In the genomic region with DNA sequence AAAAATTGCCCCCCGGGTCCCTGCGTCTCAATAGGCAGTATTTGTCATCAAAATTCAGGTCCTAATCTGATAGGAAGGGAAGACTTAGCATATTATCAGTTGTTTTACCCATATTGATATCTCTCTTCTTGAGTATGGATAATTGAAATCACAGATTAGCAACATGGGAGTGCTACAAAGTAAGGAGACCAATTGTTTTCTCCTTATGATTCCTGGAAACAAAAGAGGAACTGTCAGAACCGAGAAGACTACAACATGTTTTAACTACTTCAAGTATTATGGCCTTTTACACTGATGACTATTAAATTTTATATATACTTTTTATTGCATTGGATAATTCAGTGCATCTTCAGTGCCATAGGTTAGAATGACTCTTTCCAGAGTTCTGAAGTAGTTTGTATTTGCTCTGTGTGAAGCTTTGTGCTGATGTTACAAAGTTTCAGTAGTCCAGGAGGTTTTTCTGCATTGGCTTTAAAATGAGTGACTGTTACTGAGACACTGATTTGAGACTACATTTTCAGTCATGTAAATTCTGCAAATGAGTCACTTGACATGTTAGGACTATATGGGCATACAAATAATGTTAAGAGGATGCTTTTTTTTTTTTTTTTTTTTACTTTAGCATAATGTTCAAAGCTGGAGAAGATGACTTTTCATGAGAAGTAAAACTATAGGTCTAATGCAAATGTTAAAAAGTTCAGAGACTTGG, we compare ENCODE assay signal across 1 cellular context.
TF ChIP-seq lines count a peak whose summit lies in the region.

No MANE protein-coding gene starts in this region.

TF ChIP-seq in GM12878, 131 proteins besides CTCF, POLR2A, EP300 and RAD21:
- TF ChIP-seq ZNF384 (IDR thresholded peaks at IDR 0.05; ENCODE audit: borderline replicate concordance, low read depth, low read length) (peak; percentile 44; the same call in 1 of the 2 replicates), JUNB (IDR thresholded peaks at IDR 0.05) (peak; percentile 53), SMAD1 (IDR thresholded peaks at IDR 0.05; ENCODE audit: low read depth, partially characterized antibody) (no peak), ETV6 (conservative IDR thresholded peaks at IDR 0.05 in 1 of 2, IDR thresholded peaks at IDR 0.05 in 1 of 2; ENCODE audit: borderline replicate concordance in 1 of 2, low read depth in 1 of 2) (no peak), SPI1 (IDR thresholded peaks at IDR 0.05; ENCODE audit: borderline replicate concordance, insufficient read depth, low read depth, low read length) (peak; percentile 57; the same call in 1 of the 2 replicates), EGR1 (IDR thresholded peaks at IDR 0.05; ENCODE audit: borderline replicate concordance in 1 of 2, low read depth in 2 of 2, low read length in 2 of 2) (no peak), SIX5 (IDR thresholded peaks at IDR 0.05; ENCODE audit: low read depth, low read length, severe bottlenecking) (no peak), CBX5 (IDR thresholded peaks at IDR 0.05; ENCODE audit: low read depth) (no peak), SMAD5 (IDR thresholded peaks at IDR 0.05; ENCODE audit: low read depth) (no peak), MYB (IDR thresholded peaks at IDR 0.05; ENCODE audit: borderline replicate concordance, low read depth, low read length) (no peak), IKZF2 (IDR thresholded peaks at IDR 0.05) (no peak), CREM (IDR thresholded peaks at IDR 0.05; ENCODE audit: low read depth) (no peak), BMI1 (IDR thresholded peaks at IDR 0.05; ENCODE audit: borderline replicate concordance) (no peak)
- TF ChIP-seq, protein P1, sequence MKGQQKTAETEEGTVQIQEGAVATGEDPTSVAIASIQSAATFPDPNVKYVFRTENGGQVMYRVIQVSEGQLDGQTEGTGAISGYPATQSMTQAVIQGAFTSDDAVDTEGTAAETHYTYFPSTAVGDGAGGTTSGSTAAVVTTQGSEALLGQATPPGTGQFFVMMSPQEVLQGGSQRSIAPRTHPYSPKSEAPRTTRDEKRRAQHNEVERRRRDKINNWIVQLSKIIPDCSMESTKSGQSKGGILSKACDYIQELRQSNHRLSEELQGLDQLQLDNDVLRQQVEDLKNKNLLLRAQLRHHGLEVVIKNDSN (IDR thresholded peaks at IDR 0.05; ENCODE audit: borderline replicate concordance, extremely low read length, insufficient read depth, low read depth, low read length): no peak
- TF ChIP-seq, protein P2, sequence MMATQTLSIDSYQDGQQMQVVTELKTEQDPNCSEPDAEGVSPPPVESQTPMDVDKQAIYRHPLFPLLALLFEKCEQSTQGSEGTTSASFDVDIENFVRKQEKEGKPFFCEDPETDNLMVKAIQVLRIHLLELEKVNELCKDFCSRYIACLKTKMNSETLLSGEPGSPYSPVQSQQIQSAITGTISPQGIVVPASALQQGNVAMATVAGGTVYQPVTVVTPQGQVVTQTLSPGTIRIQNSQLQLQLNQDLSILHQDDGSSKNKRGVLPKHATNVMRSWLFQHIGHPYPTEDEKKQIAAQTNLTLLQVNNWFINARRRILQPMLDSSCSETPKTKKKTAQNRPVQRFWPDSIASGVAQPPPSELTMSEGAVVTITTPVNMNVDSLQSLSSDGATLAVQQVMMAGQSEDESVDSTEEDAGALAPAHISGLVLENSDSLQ (IDR thresholded peaks at IDR 0.05): peak; percentile 31; the same call in 1 of the 2 replicates
- TF ChIP-seq, protein P3, sequence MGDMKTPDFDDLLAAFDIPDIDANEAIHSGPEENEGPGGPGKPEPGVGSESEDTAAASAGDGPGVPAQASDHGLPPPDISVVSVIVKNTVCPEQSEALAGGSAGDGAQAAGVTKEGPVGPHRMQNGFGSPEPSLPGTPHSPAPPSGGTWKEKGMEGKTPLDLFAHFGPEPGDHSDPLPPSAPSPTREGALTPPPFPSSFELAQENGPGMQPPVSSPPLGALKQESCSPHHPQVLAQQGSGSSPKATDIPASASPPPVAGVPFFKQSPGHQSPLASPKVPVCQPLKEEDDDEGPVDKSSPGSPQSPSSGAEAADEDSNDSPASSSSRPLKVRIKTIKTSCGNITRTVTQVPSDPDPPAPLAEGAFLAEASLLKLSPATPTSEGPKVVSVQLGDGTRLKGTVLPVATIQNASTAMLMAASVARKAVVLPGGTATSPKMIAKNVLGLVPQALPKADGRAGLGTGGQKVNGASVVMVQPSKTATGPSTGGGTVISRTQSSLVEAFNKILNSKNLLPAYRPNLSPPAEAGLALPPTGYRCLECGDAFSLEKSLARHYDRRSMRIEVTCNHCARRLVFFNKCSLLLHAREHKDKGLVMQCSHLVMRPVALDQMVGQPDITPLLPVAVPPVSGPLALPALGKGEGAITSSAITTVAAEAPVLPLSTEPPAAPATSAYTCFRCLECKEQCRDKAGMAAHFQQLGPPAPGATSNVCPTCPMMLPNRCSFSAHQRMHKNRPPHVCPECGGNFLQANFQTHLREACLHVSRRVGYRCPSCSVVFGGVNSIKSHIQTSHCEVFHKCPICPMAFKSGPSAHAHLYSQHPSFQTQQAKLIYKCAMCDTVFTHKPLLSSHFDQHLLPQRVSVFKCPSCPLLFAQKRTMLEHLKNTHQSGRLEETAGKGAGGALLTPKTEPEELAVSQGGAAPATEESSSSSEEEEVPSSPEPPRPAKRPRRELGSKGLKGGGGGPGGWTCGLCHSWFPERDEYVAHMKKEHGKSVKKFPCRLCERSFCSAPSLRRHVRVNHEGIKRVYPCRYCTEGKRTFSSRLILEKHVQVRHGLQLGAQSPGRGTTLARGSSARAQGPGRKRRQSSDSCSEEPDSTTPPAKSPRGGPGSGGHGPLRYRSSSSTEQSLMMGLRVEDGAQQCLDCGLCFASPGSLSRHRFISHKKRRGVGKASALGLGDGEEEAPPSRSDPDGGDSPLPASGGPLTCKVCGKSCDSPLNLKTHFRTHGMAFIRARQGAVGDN (IDR thresholded peaks at IDR 0.05): no peak
- TF ChIP-seq, protein P4, sequence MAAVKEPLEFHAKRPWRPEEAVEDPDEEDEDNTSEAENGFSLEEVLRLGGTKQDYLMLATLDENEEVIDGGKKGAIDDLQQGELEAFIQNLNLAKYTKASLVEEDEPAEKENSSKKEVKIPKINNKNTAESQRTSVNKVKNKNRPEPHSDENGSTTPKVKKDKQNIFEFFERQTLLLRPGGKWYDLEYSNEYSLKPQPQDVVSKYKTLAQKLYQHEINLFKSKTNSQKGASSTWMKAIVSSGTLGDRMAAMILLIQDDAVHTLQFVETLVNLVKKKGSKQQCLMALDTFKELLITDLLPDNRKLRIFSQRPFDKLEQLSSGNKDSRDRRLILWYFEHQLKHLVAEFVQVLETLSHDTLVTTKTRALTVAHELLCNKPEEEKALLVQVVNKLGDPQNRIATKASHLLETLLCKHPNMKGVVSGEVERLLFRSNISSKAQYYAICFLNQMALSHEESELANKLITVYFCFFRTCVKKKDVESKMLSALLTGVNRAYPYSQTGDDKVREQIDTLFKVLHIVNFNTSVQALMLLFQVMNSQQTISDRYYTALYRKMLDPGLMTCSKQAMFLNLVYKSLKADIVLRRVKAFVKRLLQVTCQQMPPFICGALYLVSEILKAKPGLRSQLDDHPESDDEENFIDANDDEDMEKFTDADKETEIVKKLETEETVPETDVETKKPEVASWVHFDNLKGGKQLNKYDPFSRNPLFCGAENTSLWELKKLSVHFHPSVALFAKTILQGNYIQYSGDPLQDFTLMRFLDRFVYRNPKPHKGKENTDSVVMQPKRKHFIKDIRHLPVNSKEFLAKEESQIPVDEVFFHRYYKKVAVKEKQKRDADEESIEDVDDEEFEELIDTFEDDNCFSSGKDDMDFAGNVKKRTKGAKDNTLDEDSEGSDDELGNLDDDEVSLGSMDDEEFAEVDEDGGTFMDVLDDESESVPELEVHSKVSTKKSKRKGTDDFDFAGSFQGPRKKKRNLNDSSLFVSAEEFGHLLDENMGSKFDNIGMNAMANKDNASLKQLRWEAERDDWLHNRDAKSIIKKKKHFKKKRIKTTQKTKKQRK (IDR thresholded peaks at IDR 0.05; ENCODE audit: low read depth, low read length): no peak
- TF ChIP-seq, protein P5, sequence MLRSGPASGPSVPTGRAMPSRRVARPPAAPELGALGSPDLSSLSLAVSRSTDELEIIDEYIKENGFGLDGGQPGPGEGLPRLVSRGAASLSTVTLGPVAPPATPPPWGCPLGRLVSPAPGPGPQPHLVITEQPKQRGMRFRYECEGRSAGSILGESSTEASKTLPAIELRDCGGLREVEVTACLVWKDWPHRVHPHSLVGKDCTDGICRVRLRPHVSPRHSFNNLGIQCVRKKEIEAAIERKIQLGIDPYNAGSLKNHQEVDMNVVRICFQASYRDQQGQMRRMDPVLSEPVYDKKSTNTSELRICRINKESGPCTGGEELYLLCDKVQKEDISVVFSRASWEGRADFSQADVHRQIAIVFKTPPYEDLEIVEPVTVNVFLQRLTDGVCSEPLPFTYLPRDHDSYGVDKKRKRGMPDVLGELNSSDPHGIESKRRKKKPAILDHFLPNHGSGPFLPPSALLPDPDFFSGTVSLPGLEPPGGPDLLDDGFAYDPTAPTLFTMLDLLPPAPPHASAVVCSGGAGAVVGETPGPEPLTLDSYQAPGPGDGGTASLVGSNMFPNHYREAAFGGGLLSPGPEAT (IDR thresholded peaks at IDR 0.05; ENCODE audit: low read depth): no peak
- TF ChIP-seq, protein P6, sequence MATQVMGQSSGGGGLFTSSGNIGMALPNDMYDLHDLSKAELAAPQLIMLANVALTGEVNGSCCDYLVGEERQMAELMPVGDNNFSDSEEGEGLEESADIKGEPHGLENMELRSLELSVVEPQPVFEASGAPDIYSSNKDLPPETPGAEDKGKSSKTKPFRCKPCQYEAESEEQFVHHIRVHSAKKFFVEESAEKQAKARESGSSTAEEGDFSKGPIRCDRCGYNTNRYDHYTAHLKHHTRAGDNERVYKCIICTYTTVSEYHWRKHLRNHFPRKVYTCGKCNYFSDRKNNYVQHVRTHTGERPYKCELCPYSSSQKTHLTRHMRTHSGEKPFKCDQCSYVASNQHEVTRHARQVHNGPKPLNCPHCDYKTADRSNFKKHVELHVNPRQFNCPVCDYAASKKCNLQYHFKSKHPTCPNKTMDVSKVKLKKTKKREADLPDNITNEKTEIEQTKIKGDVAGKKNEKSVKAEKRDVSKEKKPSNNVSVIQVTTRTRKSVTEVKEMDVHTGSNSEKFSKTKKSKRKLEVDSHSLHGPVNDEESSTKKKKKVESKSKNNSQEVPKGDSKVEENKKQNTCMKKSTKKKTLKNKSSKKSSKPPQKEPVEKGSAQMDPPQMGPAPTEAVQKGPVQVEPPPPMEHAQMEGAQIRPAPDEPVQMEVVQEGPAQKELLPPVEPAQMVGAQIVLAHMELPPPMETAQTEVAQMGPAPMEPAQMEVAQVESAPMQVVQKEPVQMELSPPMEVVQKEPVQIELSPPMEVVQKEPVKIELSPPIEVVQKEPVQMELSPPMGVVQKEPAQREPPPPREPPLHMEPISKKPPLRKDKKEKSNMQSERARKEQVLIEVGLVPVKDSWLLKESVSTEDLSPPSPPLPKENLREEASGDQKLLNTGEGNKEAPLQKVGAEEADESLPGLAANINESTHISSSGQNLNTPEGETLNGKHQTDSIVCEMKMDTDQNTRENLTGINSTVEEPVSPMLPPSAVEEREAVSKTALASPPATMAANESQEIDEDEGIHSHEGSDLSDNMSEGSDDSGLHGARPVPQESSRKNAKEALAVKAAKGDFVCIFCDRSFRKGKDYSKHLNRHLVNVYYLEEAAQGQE (IDR thresholded peaks at IDR 0.05; ENCODE audit: low read depth, low read length): no peak
